In the genomic region with DNA sequence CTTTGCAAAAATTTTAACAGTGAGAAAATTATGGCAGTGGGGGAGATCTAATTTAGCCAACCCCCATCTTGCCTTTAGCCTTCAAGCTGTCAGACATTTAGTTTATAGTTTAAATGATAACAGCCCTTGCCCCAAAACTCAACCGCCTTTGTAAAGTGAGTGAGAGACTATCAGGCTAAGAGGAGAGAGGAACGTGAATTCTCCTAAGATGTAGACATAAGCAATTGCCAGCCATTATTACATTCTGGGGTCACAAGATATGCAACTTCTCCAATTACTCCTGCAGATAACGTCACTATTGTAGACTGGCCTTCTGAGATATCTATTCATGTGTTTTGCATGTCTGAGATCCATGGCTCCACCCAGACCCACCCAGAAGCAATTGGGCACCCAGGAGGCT, we compare ENCODE assay signal across 1 cellular context.
TF ChIP-seq lines count a peak whose summit lies in the region.

No MANE protein-coding gene starts in this region.

TF ChIP-seq in K562, 482 proteins besides CTCF, POLR2A, EP300 and RAD21 (continued from another document and continues in another):
- TF ChIP-seq, protein P1, sequence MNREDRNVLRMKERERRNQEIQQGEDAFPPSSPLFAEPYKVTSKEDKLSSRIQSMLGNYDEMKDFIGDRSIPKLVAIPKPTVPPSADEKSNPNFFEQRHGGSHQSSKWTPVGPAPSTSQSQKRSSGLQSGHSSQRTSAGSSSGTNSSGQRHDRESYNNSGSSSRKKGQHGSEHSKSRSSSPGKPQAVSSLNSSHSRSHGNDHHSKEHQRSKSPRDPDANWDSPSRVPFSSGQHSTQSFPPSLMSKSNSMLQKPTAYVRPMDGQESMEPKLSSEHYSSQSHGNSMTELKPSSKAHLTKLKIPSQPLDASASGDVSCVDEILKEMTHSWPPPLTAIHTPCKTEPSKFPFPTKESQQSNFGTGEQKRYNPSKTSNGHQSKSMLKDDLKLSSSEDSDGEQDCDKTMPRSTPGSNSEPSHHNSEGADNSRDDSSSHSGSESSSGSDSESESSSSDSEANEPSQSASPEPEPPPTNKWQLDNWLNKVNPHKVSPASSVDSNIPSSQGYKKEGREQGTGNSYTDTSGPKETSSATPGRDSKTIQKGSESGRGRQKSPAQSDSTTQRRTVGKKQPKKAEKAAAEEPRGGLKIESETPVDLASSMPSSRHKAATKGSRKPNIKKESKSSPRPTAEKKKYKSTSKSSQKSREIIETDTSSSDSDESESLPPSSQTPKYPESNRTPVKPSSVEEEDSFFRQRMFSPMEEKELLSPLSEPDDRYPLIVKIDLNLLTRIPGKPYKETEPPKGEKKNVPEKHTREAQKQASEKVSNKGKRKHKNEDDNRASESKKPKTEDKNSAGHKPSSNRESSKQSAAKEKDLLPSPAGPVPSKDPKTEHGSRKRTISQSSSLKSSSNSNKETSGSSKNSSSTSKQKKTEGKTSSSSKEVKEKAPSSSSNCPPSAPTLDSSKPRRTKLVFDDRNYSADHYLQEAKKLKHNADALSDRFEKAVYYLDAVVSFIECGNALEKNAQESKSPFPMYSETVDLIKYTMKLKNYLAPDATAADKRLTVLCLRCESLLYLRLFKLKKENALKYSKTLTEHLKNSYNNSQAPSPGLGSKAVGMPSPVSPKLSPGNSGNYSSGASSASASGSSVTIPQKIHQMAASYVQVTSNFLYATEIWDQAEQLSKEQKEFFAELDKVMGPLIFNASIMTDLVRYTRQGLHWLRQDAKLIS (CRISPR knock-in tag; IDR thresholded peaks at IDR 0.05): no peak
- TF ChIP-seq JUND (IDR thresholded peaks at IDR 0.05; ENCODE audit: borderline replicate concordance, low read depth, low read length) (peak; percentile 55; the same call in 1 of the 2 replicates), JUND (tag; IDR thresholded peaks at IDR 0.05; ENCODE audit: borderline replicate concordance, low read depth, low read length) (peak; percentile 67; the same call in 1 of the 3 replicates), ATF7 (IDR thresholded peaks at IDR 0.05) (peak; percentile 87), PHB2 (IDR thresholded peaks at IDR 0.05; ENCODE audit: low read depth) (0 out of 2 replicates have a peak, but pooled peaks have one; percentile 23), ZNF75A (CRISPR knock-in tag; IDR thresholded peaks at IDR 0.05) (no peak), ZZZ3 (IDR thresholded peaks at IDR 0.05) (no peak), ZNF184 (CRISPR knock-in tag; IDR thresholded peaks at IDR 0.05) (no peak), ZNF785 (CRISPR knock-in tag; IDR thresholded peaks at IDR 0.05) (no peak), FOXJ2 (tag; IDR thresholded peaks at IDR 0.05) (no peak), GATA2 (CRISPR knock-in tag; IDR thresholded peaks at IDR 0.05) (peak; percentile 55; the same call in 1 of the 2 replicates), NR2C2 (CRISPR knock-in tag; IDR thresholded peaks at IDR 0.05) (no peak), NR2C2 (tag; IDR thresholded peaks at IDR 0.05) (no peak), TAF7 (tag; IDR thresholded peaks at IDR 0.05) (no peak), ZNF274 (IDR thresholded peaks at IDR 0.05; ENCODE audit: borderline replicate concordance, low read depth, low read length) (no peak), NR2C1 (IDR thresholded peaks at IDR 0.05) (0 out of 2 replicates have a peak, but pooled peaks have one; percentile 30), NR2C1 (tag; IDR thresholded peaks at IDR 0.05) (no peak), HDAC3 (IDR thresholded peaks at IDR 0.05; ENCODE audit: borderline replicate concordance, partially characterized antibody) (peak; percentile 87), TARDBP (IDR thresholded peaks at IDR 0.05) (no peak), HMGN3 (IDR thresholded peaks at IDR 0.05; ENCODE audit: borderline replicate concordance, extremely low read depth, insufficient read length, low read depth, low read length) (peak; percentile 71), KAT8 (IDR thresholded peaks at IDR 0.05; ENCODE audit: low read depth) (no peak), RCOR1 (IDR thresholded peaks at IDR 0.05; ENCODE audit: borderline replicate concordance in 1 of 2, low read depth in 2 of 2, low read length in 2 of 2) (peak; percentile 22 to 85; a peak in 2 of 4 replicates), MYNN (IDR thresholded peaks at IDR 0.05) (peak; percentile 53; the same call in 1 of the 2 replicates), MYNN (CRISPR knock-in tag; IDR thresholded peaks at IDR 0.05) (no peak), FOXM1 (IDR thresholded peaks at IDR 0.05; ENCODE audit: low read depth) (peak; percentile 70), FOXM1 (CRISPR knock-in tag; IDR thresholded peaks at IDR 0.05; ENCODE audit: low read depth) (no peak), ESRRA (IDR thresholded peaks at IDR 0.05; ENCODE audit: borderline replicate concordance, low read depth) (no peak), TBL1XR1 (IDR thresholded peaks at IDR 0.05; ENCODE audit: low read length in 2 of 2) (peak; percentile 29 to 95; a peak in 3 of 4 replicates), ZNF232 (CRISPR knock-in tag; IDR thresholded peaks at IDR 0.05) (no peak), IFI16 (CRISPR knock-in tag; IDR thresholded peaks at IDR 0.05) (no peak), CBFB (CRISPR knock-in tag; IDR thresholded peaks at IDR 0.05) (no peak), MBD2 (IDR thresholded peaks at IDR 0.05; ENCODE audit: borderline replicate concordance, low read depth) (peak; percentile 36; the same call in 1 of the 2 replicates), ARNT (IDR thresholded peaks at IDR 0.05) (no peak), PHF21A (IDR thresholded peaks at IDR 0.05; ENCODE audit: borderline replicate concordance, low read depth) (no peak), GATAD2A (IDR thresholded peaks at IDR 0.05) (no peak), L3MBTL2 (IDR thresholded peaks at IDR 0.05) (no peak), ZNF707 (CRISPR knock-in tag; conservative IDR thresholded peaks at IDR 0.05) (no peak), HCFC1 (IDR thresholded peaks at IDR 0.05; ENCODE audit: low read depth, low read length) (no peak), GATAD2B (IDR thresholded peaks at IDR 0.05; ENCODE audit: borderline replicate concordance) (0 out of 2 replicates have a peak, but pooled peaks have one; percentile 27), KLF16 (IDR thresholded peaks at IDR 0.05) (peak; percentile 89), XRCC3 (IDR thresholded peaks at IDR 0.05) (no peak), CBFA2T3 (IDR thresholded peaks at IDR 0.05) (peak; percentile 93), FOXK2 (conservative IDR thresholded peaks at IDR 0.05 in 1 of 2, IDR thresholded peaks at IDR 0.05 in 1 of 2; ENCODE audit: low read depth in 2 of 2) (0 out of 4 replicates have a peak, but pooled peaks of 1 of the 2 experiments have one; percentile 17), KAT7 (CRISPR knock-in tag; IDR thresholded peaks at IDR 0.05; ENCODE audit: borderline replicate concordance) (no peak), ZEB2 (IDR thresholded peaks at IDR 0.05) (no peak), POLR2AphosphoS5 (IDR thresholded peaks at IDR 0.05; ENCODE audit: control insufficient read depth, insufficient read depth, low read depth, low read length) (peak; percentile 78; the same call in 1 of the 2 replicates), HOXB6 (CRISPR knock-in tag; IDR thresholded peaks at IDR 0.05; ENCODE audit: borderline replicate concordance) (no peak), BHLHE40 (IDR thresholded peaks at IDR 0.05; ENCODE audit: low read length) (peak; percentile 72), MEF2D (tag; conservative IDR thresholded peaks at IDR 0.05; ENCODE audit: low read depth) (no peak), ADNP (tag; IDR thresholded peaks at IDR 0.05) (peak; percentile 53; the same call in 1 of the 2 replicates), FOXA3 (CRISPR knock-in tag; conservative IDR thresholded peaks at IDR 0.05 in 1 of 2, IDR thresholded peaks at IDR 0.05 in 1 of 2) (peak in 1 of 2 experiments; percentile 79; a peak in 2 of 4 replicates), MYBL2 (IDR thresholded peaks at IDR 0.05; ENCODE audit: low read depth) (no peak; the same call in 1 of the 2 replicates), MYBL2 (CRISPR knock-in tag; IDR thresholded peaks at IDR 0.05; ENCODE audit: borderline replicate concordance) (no peak), CBFA2T2 (conservative IDR thresholded peaks at IDR 0.05) (peak; percentile 82), KDM1A (IDR thresholded peaks at IDR 0.05) (peak; percentile 35 to 69; a peak in 3 of 4 replicates), RBBP5 (IDR thresholded peaks at IDR 0.05; ENCODE audit: borderline replicate concordance, insufficient read depth, low read length, poor library complexity, severe bottlenecking) (peak; percentile 32), ZNF347 (CRISPR knock-in tag; IDR thresholded peaks at IDR 0.05; ENCODE audit: low read depth) (no peak), ZNF239 (CRISPR knock-in tag; IDR thresholded peaks at IDR 0.05) (no peak), TAL1 (IDR thresholded peaks at IDR 0.05) (peak; percentile 89), FOXA1 (IDR thresholded peaks at IDR 0.05; ENCODE audit: borderline replicate concordance) (no peak), ZNF253 (CRISPR knock-in tag; conservative IDR thresholded peaks at IDR 0.05) (no peak), CREM (IDR thresholded peaks at IDR 0.05; ENCODE audit: low read depth) (peak; percentile 82)
- TF ChIP-seq, protein P2, sequence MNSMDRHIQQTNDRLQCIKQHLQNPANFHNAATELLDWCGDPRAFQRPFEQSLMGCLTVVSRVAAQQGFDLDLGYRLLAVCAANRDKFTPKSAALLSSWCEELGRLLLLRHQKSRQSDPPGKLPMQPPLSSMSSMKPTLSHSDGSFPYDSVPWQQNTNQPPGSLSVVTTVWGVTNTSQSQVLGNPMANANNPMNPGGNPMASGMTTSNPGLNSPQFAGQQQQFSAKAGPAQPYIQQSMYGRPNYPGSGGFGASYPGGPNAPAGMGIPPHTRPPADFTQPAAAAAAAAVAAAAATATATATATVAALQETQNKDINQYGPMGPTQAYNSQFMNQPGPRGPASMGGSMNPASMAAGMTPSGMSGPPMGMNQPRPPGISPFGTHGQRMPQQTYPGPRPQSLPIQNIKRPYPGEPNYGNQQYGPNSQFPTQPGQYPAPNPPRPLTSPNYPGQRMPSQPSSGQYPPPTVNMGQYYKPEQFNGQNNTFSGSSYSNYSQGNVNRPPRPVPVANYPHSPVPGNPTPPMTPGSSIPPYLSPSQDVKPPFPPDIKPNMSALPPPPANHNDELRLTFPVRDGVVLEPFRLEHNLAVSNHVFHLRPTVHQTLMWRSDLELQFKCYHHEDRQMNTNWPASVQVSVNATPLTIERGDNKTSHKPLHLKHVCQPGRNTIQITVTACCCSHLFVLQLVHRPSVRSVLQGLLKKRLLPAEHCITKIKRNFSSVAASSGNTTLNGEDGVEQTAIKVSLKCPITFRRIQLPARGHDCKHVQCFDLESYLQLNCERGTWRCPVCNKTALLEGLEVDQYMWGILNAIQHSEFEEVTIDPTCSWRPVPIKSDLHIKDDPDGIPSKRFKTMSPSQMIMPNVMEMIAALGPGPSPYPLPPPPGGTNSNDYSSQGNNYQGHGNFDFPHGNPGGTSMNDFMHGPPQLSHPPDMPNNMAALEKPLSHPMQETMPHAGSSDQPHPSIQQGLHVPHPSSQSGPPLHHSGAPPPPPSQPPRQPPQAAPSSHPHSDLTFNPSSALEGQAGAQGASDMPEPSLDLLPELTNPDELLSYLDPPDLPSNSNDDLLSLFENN (IDR thresholded peaks at IDR 0.05; ENCODE audit: low read depth in 2 of 2, low read length in 2 of 2): peak in 1 of 2 experiments; percentile 68; a peak in 1 of 4 replicates
- TF ChIP-seq, protein P3, sequence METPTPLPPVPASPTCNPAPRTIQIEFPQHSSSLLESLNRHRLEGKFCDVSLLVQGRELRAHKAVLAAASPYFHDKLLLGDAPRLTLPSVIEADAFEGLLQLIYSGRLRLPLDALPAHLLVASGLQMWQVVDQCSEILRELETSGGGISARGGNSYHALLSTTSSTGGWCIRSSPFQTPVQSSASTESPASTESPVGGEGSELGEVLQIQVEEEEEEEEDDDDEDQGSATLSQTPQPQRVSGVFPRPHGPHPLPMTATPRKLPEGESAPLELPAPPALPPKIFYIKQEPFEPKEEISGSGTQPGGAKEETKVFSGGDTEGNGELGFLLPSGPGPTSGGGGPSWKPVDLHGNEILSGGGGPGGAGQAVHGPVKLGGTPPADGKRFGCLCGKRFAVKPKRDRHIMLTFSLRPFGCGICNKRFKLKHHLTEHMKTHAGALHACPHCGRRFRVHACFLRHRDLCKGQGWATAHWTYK (CRISPR knock-in tag; IDR thresholded peaks at IDR 0.05): 0 out of 2 replicates have a peak, but pooled peaks have one; percentile 34
- TF ChIP-seq, protein P4, sequence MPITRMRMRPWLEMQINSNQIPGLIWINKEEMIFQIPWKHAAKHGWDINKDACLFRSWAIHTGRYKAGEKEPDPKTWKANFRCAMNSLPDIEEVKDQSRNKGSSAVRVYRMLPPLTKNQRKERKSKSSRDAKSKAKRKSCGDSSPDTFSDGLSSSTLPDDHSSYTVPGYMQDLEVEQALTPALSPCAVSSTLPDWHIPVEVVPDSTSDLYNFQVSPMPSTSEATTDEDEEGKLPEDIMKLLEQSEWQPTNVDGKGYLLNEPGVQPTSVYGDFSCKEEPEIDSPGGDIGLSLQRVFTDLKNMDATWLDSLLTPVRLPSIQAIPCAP (CRISPR knock-in tag; IDR thresholded peaks at IDR 0.05; ENCODE audit: borderline replicate concordance): no peak
- TF ChIP-seq, protein P5, sequence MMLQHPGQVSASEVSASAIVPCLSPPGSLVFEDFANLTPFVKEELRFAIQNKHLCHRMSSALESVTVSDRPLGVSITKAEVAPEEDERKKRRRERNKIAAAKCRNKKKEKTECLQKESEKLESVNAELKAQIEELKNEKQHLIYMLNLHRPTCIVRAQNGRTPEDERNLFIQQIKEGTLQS (IDR thresholded peaks at IDR 0.05): peak; percentile 40; the same call in 1 of the 2 replicates
- TF ChIP-seq, protein P5 (CRISPR knock-in tag; conservative IDR thresholded peaks at IDR 0.05): no peak; the same call in 1 of the 2 replicates
- TF ChIP-seq, protein P6, sequence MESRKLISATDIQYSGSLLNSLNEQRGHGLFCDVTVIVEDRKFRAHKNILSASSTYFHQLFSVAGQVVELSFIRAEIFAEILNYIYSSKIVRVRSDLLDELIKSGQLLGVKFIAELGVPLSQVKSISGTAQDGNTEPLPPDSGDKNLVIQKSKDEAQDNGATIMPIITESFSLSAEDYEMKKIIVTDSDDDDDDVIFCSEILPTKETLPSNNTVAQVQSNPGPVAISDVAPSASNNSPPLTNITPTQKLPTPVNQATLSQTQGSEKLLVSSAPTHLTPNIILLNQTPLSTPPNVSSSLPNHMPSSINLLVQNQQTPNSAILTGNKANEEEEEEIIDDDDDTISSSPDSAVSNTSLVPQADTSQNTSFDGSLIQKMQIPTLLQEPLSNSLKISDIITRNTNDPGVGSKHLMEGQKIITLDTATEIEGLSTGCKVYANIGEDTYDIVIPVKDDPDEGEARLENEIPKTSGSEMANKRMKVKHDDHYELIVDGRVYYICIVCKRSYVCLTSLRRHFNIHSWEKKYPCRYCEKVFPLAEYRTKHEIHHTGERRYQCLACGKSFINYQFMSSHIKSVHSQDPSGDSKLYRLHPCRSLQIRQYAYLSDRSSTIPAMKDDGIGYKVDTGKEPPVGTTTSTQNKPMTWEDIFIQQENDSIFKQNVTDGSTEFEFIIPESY (CRISPR knock-in tag; IDR thresholded peaks at IDR 0.05): no peak
